In genomic region chr12:119728437-119728730, GRCh38 we compare ENCODE assay signal across 17 cellular contexts.
DNase-seq lines count a peak whose midpoint lies in the region; ATAC-seq and TF ChIP-seq lines count a peak whose summit lies in the region.
"Had no signal": no experiment of that assay in that cellular context is flagged by ENCODE, and none has a peak within 500 bp of the region (broad histone marks: within the 10 kb centered on the region; RNA-seq: fewer than 3 reads in every experiment).

No MANE protein-coding gene starts in this region.

- DNase-seq in DMS79 (lab: John Stamatoyannopoulos, UW) (peak; percentile 10), adrenal gland (no peak), dorsolateral prefrontal cortex (peak in 1 of 10 donors; percentile 29), left lung (no peak), left ventricle myocardium superior (no peak)
- DNase-seq: H7, Karpas-422, MM.1S, NCI-H1092 treated with DMSO at 0.1 percent for 48 hours, NCI-H2081 treated with DMSO at 0.1 percent for 48 hours, NCI-H345, NCI-H526, SJCRH30 had no signal

- TF ChIP-seq CTCF in adrenal gland (IDR thresholded peaks at IDR 0.05), result no peak
- TF ChIP-seq CTCF in dorsolateral prefrontal cortex (IDR thresholded peaks at IDR 0.05 in 54 of 56, conservative IDR thresholded peaks at IDR 0.05 in 2 of 56; ENCODE audit: low read depth in 1 of 56, partially characterized antibody in 56 of 56), result no peak
- no peak for TF ChIP-seq CTCF in left lung (IDR thresholded peaks at IDR 0.05)

- H3K9me3 ChIP-seq in adrenal gland (replicated peaks in 1 of 3) (no peaks in the 10 kb centered on the region), left lung (no peaks in the 10 kb centered on the region)
- H3K9me3 ChIP-seq: A549, SJCRH30 had no signal

- ATAC-seq in left lung, result peak; percentile 45
- no peak for ATAC-seq in HG03135 (IDR thresholded peaks at IDR 0.05; ENCODE audit: unreplicated experiment)
- ATAC-seq in left ventricle myocardium superior, result no peak
- no peak for ATAC-seq in HG03039 (IDR thresholded peaks at IDR 0.05; ENCODE audit: unreplicated experiment)
- ATAC-seq in esophagus mucosa, result no peak
- ATAC-seq: A549 had no signal

- no peaks in the 10 kb centered on the region for H3K36me3 ChIP-seq in adrenal gland (replicated peaks in 1 of 2)
- H3K36me3 ChIP-seq in left lung, result peaks cover 0 to 3% of the 10 kb centered on the region in 2 donors

- H3K27ac ChIP-seq in adrenal gland (peak overlapping the region in 3 of 5 donors; percentile 10 to 72 (median 17)), dorsolateral prefrontal cortex (peak overlapping the region in 54 of 59 donors; percentile 3 to 87 (median 70)), left lung (no peak overlapping the region)
- H3K27ac ChIP-seq: A549, SJCRH30 had no signal

- no peak overlapping the region for H3K4me3 ChIP-seq in adrenal gland
- H3K4me3 ChIP-seq in dorsolateral prefrontal cortex, result no peak overlapping the region
- H3K4me3 ChIP-seq in left lung, result no peak overlapping the region
- H3K4me3 ChIP-seq: A549, SJCRH30 had no signal

- no peaks in the 10 kb centered on the region for H3K27me3 ChIP-seq in adrenal gland
- no peaks in the 10 kb centered on the region for H3K27me3 ChIP-seq in dorsolateral prefrontal cortex
- no peaks in the 10 kb centered on the region for H3K27me3 ChIP-seq in left lung
- H3K27me3 ChIP-seq: SJCRH30 had no signal

- no peak for TF ChIP-seq POLR2A in adrenal gland (IDR thresholded peaks at IDR 0.05)

- intact Hi-C loops in adrenal gland (cut with DNase I), result no loop called here
- intact Hi-C loops in dorsolateral prefrontal cortex (cut with DNase I), result no loop called here
- intact Hi-C loops in left lung (cut with DNase I), result no loop called here
- intact Hi-C loops in left ventricle myocardium superior (cut with micrococcal nuclease), result no loop called here

- 44 to 64% (median 51%) methylated on average over 6 of the region's 6 CpGs for WGBS in adrenal gland, 4 donors

- peaks cover 15 to 40% of the 10 kb centered on the region in 2 donors for H3K4me1 ChIP-seq in adrenal gland (replicated peaks in 1 of 2)
- no peaks in the 10 kb centered on the region for H3K4me1 ChIP-seq in left lung
- H3K4me1 ChIP-seq: A549, SJCRH30 had no signal

Comparison
In these comparisons a context has a peak if more than half of its experiments do, and no peak if none do; other contexts are left out.
1. H3K27ac ChIP-seq: peak in adrenal gland (3 of 5) and dorsolateral prefrontal cortex (54 of 59); none in left lung (0 of 2).